25 cellular contexts compared by ENCODE assay signal in genomic region chr9:120345379-120345778, GRCh38.
"Had no signal": no experiment of that assay in that cellular context is flagged by ENCODE, and none has a peak within 500 bp of the region (broad histone marks: within the 10 kb centered on the region; RNA-seq: fewer than 3 reads in every experiment).

No MANE protein-coding gene starts in this region.

- DNase-seq: effector memory CD8-positive, alpha-beta T cell; foreskin keratinocyte; kidney; left cardiac atrium; left ventricle myocardium superior; mesendoderm; naive thymus-derived CD4-positive, alpha-beta T cell; nephron progenitor cell; ovary; sigmoid colon; stimulated activated CD4-positive, alpha-beta T cell treated with anti-CD3 and anti-CD28 coated beads, Interleukin-2, amount 100 ng/mL, for 24 hours; stimulated activated CD4-positive, alpha-beta T cell treated with anti-CD3 and anti-CD28 coated beads, Interleukin-4, amount 100 ng/mL, for 4 hours; stimulated activated naive B cell treated with anti-CD40 and anti-IgM and Interleukin-4, amounts not matched to agents 10 μg/mL and 1 μg/mL and 100 μg/mL, for 72 hours; stimulated activated naive CD8-positive, alpha-beta T cell treated with anti-CD3 and anti-CD28 coated beads, Interleukin-15, amount 100 ng/mL, for 72 hours; testis; upper lobe of right lung had no signal

- ATAC-seq: effector memory CD8-positive, alpha-beta T cell; foreskin keratinocyte; left cardiac atrium; left ventricle myocardium superior; naive thymus-derived CD4-positive, alpha-beta T cell; stimulated activated naive B cell treated with anti-CD40 and anti-IgM and Interleukin-4, amounts not matched to agents 10 μg/mL and 1 μg/mL and 100 μg/mL, for 72 hours; stimulated activated naive CD8-positive, alpha-beta T cell treated with anti-CD3 and anti-CD28 coated beads, Interleukin-15, amount 100 ng/mL, for 72 hours; upper lobe of right lung had no signal

- H3K27ac ChIP-seq: epithelial cell of prostate, esophagus muscularis mucosa, foreskin keratinocyte, neutrophil, ovary, right atrium auricular region, sigmoid colon, skin epidermis, testis, tibial nerve, upper lobe of right lung, vagina had no signal

- H3K4me1 ChIP-seq: esophagus muscularis mucosa, foreskin keratinocyte, sigmoid colon, testis, tibial nerve, upper lobe of right lung, vagina had no signal

- H3K9me3 Mint-ChIP-seq: dendritic cell treated with granulocyte-macrophage colony-stimulating factor and Interleukin-4, amounts not matched to agents 40 ng/mL and 50 ng/mL, for 4 days; effector memory CD8-positive, alpha-beta T cell; stimulated activated naive B cell treated with anti-CD40 and anti-IgM and Interleukin-4, amounts not matched to agents 10 μg/mL and 1 μg/mL and 100 μg/mL, for 72 hours; stimulated activated naive CD8-positive, alpha-beta T cell treated with anti-CD3 and anti-CD28 coated beads, Interleukin-15, amount 100 ng/mL, for 72 hours had no signal

- H3K4me3 Mint-ChIP-seq: dendritic cell treated with granulocyte-macrophage colony-stimulating factor and Interleukin-4, amounts not matched to agents 40 ng/mL and 50 ng/mL, for 4 days; effector memory CD8-positive, alpha-beta T cell; naive thymus-derived CD4-positive, alpha-beta T cell; nephron progenitor cell; stimulated activated naive B cell treated with anti-CD40 and anti-IgM and Interleukin-4, amounts not matched to agents 10 μg/mL and 1 μg/mL and 100 μg/mL, for 72 hours; stimulated activated naive CD8-positive, alpha-beta T cell treated with anti-CD3 and anti-CD28 coated beads, Interleukin-15, amount 100 ng/mL, for 72 hours had no signal

- H3K27ac Mint-ChIP-seq: dendritic cell treated with granulocyte-macrophage colony-stimulating factor and Interleukin-4, amounts not matched to agents 40 ng/mL and 50 ng/mL, for 4 days; effector memory CD8-positive, alpha-beta T cell; naive thymus-derived CD4-positive, alpha-beta T cell; nephron progenitor cell; stimulated activated naive B cell treated with anti-CD40 and anti-IgM and Interleukin-4, amounts not matched to agents 10 μg/mL and 1 μg/mL and 100 μg/mL, for 72 hours had no signal

- H3K27me3 ChIP-seq: esophagus muscularis mucosa, foreskin keratinocyte, ovary, right atrium auricular region, sigmoid colon, testis, tibial nerve, upper lobe of right lung, vagina had no signal

- H3K36me3 ChIP-seq: esophagus muscularis mucosa, neutrophil, ovary, right atrium auricular region, sigmoid colon, tibial nerve, upper lobe of right lung, vagina had no signal

- H3K9me3 ChIP-seq: esophagus muscularis mucosa, neutrophil, ovary, right atrium auricular region, sigmoid colon, testis, tibial nerve, upper lobe of right lung, vagina had no signal

- FAIRE-seq: kidney had no signal

- H3K36me3 Mint-ChIP-seq: naive thymus-derived CD4-positive, alpha-beta T cell; stimulated activated naive B cell treated with anti-CD40 and anti-IgM and Interleukin-4, amounts not matched to agents 10 μg/mL and 1 μg/mL and 100 μg/mL, for 72 hours had no signal

- H3K4me3 ChIP-seq: esophagus muscularis mucosa, lung, ovary, right atrium auricular region, sigmoid colon, skin epidermis, testis, tibial nerve, upper lobe of right lung, vagina had no signal
